Comparison of ENCODE assay signal across 1 cellular context in genomic region chr1:221228594-221228993, GRCh38.
TF ChIP-seq lines count a peak whose summit lies in the region.

No MANE protein-coding gene starts in this region.

TF ChIP-seq in GM23338, 12 proteins besides CTCF, POLR2A, EP300 and RAD21 (continued from another document):
- TF ChIP-seq ZNF462 (CRISPR knock-in tag; IDR thresholded peaks at IDR 0.05) (0 out of 2 replicates have a peak, but pooled peaks have one; percentile 57), EZH2phosphoT487 (IDR thresholded peaks at IDR 0.05; ENCODE audit: unreplicated experiment) (no peak), ZNF114 (CRISPR knock-in tag; IDR thresholded peaks at IDR 0.05) (no peak), NANOG (IDR thresholded peaks at IDR 0.05; ENCODE audit: borderline replicate concordance) (no peak), CREB1 (CRISPR knock-in tag; IDR thresholded peaks at IDR 0.05; ENCODE audit: low read depth) (0 out of 2 replicates have a peak, but pooled peaks have one; percentile 11), JUNB (IDR thresholded peaks at IDR 0.05; ENCODE audit: unreplicated experiment) (no peak), ETS1 (IDR thresholded peaks at IDR 0.05) (no peak), ZNF331 (CRISPR knock-in tag; IDR thresholded peaks at IDR 0.05; ENCODE audit: low read depth) (no peak)
